Comparison of ENCODE assay signal across 18 cellular contexts in genomic region chr2:202932425-202933138, GRCh38. TPM values are rescaled to one million over a fixed set of nuclear protein-coding genes. Genes with fewer than 3 reads are reported as not detected.
DNase-seq lines count a peak whose midpoint lies in the region; ATAC-seq and TF ChIP-seq lines count a peak whose summit lies in the region.
"Had no signal": no experiment of that assay in that cellular context is flagged by ENCODE, and none has a peak within 500 bp of the region (broad histone marks: within the 10 kb centered on the region; RNA-seq: fewer than 3 reads in every experiment).

No MANE protein-coding gene starts in this region.

- peak overlapping the region; percentile 13; the same call in 1 of the 2 replicates for H2AFZ ChIP-seq in GM23248
- H2AFZ ChIP-seq in osteoblast (ENCODE audit: low read length), result peak overlapping the region; percentile 78

- peak overlapping the region; percentile 25; the same call in 1 of the 2 replicates for H3K9ac ChIP-seq in GM23248

- H3K9me3 ChIP-seq in GM23248 (ENCODE audit: low read depth), result no peaks in the 10 kb centered on the region
- H3K9me3 ChIP-seq in osteoblast (ENCODE audit: low read depth, low read length), result no peaks in the 10 kb centered on the region
- H3K9me3 ChIP-seq: colonic mucosa, gastrocnemius medialis, SJSA1, thoracic aorta had no signal

- ATAC-seq in left ventricle myocardium superior, result no peak
- ATAC-seq in HG02973 (IDR thresholded peaks at IDR 0.05; ENCODE audit: unreplicated experiment), result no peak
- ATAC-seq: gastrocnemius medialis had no signal

- H3F3A ChIP-seq in GM23248 (ENCODE audit: insufficient read depth), result peaks cover 11% of the 10 kb centered on the region; the same call in 1 of the 2 replicates

- no peak for TF ChIP-seq CTCF in osteoblast (IDR thresholded peaks at IDR 0.05; ENCODE audit: extremely low read depth, low read depth, low read length)

- H3K27ac ChIP-seq in GM23248 (peak overlapping the region; percentile 70), osteoblast (ENCODE audit: low read depth, low read length) (peak overlapping the region; percentile 80)
- H3K27ac ChIP-seq: colonic mucosa, gastrocnemius medialis, SJSA1, thoracic aorta, WERI-Rb-1 had no signal

- in situ Hi-C loops in GM23248 (cut with MboI), result no loop called here

- DNase-seq in GM23248 (peak; percentile 84), RPMI7951 (ENCODE audit: low read depth) (peak; percentile 94), fibroblast of gingiva (ENCODE audit: low read depth) (peak; percentile 94), osteoblast (ENCODE audit: insufficient read length, low spot score, missing footprints) (peak; percentile 65), left ventricle myocardium superior (no peak), NCI-H1694 (lab: John Stamatoyannopoulos, UW) (no peak), NOMO-1 treated with DMSO at 0.1 percent for 48 hours (lab: John Stamatoyannopoulos, UW; ENCODE audit: unreplicated experiment) (no peak)
- DNase-seq: CD4-positive, alpha-beta memory T cell; colonic mucosa; gastrocnemius medialis; GDM1; kidney; NCI-H187 treated with DMSO at 0.1 percent for 48 hours; NCI-H82; WERI-Rb-1 had no signal

- H3K9me2 ChIP-seq in GM23248 (ENCODE audit: insufficient read depth), result no peaks in the 10 kb centered on the region

- H4K20me1 ChIP-seq in GM23248 (ENCODE audit: insufficient read depth) (no peaks in the 10 kb centered on the region), osteoblast (ENCODE audit: insufficient read depth, low read length) (no peaks in the 10 kb centered on the region)

- WGBS in GM23248 (ENCODE audit: low coverage in 1 of 2, low lambda C conversion rate in 2 of 2, missing lambda C conversion rate in 2 of 2), 2 experiments, result 89 to 92% methylated on average over 3 of the region's 3 CpGs

- H3K27me3 ChIP-seq in GM23248 (replicated peaks; ENCODE audit: insufficient read depth), result no peaks in the 10 kb centered on the region
- H3K27me3 ChIP-seq in osteoblast (ENCODE audit: insufficient read depth, low read length), result no peaks in the 10 kb centered on the region
- H3K27me3 ChIP-seq: colonic mucosa, gastrocnemius medialis, SJSA1 had no signal

- no peak overlapping the region for H3K4me3 ChIP-seq in GM23248
- H3K4me3 ChIP-seq in osteoblast (ENCODE audit: insufficient read depth, low read length), result peak overlapping the region; percentile 15
- H3K4me3 ChIP-seq: colonic mucosa, gastrocnemius medialis, SJSA1, thoracic aorta had no signal

- H3K4me1 ChIP-seq in GM23248 (ENCODE audit: insufficient read depth) (peaks cover 13% of the 10 kb centered on the region), osteoblast (ENCODE audit: insufficient read depth, low read length) (peaks cover 19% of the 10 kb centered on the region)
- H3K4me1 ChIP-seq: colonic mucosa, gastrocnemius medialis, SJSA1 had no signal

- H3K36me3 ChIP-seq in GM23248 (ENCODE audit: low read depth), result no peaks in the 10 kb centered on the region; the same call in 1 of the 2 replicates
- H3K36me3 ChIP-seq in osteoblast (ENCODE audit: insufficient read depth, low read length), result no peaks in the 10 kb centered on the region
- H3K36me3 ChIP-seq: colonic mucosa, SJSA1, thoracic aorta, WERI-Rb-1 had no signal

- H3K79me2 ChIP-seq in GM23248 (ENCODE audit: insufficient read depth) (no peaks in the 10 kb centered on the region), osteoblast (ENCODE audit: insufficient read depth, low read length) (no peaks in the 10 kb centered on the region)

- intact Hi-C loops in left ventricle myocardium superior (cut with micrococcal nuclease), result no loop called here

- H3K4me2 ChIP-seq in GM23248 (ENCODE audit: unreplicated experiment) (no peak overlapping the region), osteoblast (ENCODE audit: insufficient read depth, low read length) (peak overlapping the region; percentile 57)

RNA-seq across cellular contexts. Expression of gene CARF, which starts 20.5 kb away (rescaled TPM):
- total RNA-seq in GM23248 (2014; rRNA removed; shearing (Covaris generic)), result 8.1 and 9.5 TPM in 2 replicates
- 4.3 and 4.8 TPM in 2 replicates for polyA plus RNA-seq in GM23248 (2016; fragmentation: Nextera tagmentation; extraction: Ambion mirVana)
- total RNA-seq in RPMI7951 (2014; rRNA removed; shearing (Covaris generic)), result 5.1 and 6.7 TPM in 2 replicates
- total RNA-seq in osteoblast, result 11.9 and 13.8 TPM in 2 replicates
- total RNA-seq in left ventricle myocardium superior, result 5.3 TPM

RNA-seq across cellular contexts. Expression of gene WDR12, which starts 21.1 kb away (rescaled TPM):
- 16.2 and 45.8 TPM in 2 replicates for total RNA-seq in GM23248 (2014; rRNA removed; shearing (Covaris generic))
- polyA plus RNA-seq in GM23248 (2016; fragmentation: Nextera tagmentation; extraction: Ambion mirVana), result 60.3 and 66.1 TPM in 2 replicates
- 64.1 and 72.1 TPM in 2 replicates for total RNA-seq in RPMI7951 (2014; rRNA removed; shearing (Covaris generic))
- total RNA-seq in osteoblast (18.6 and 21.4 TPM in 2 replicates), left ventricle myocardium superior (64.4 TPM)

Comparison
In these comparisons a context has a peak if more than half of its experiments do, and no peak if none do; other contexts are left out.
1. DNase-seq: peak in GM23248 (single experiment), RPMI7951 (single experiment), fibroblast of gingiva (single experiment) and osteoblast (single experiment); none in left ventricle myocardium superior (single experiment), NCI-H1694 (single experiment) and NOMO-1 treated with DMSO at 0.1 percent for 48 hours (single experiment).